ENCODE assay signal across 9 cellular contexts in the genomic region with DNA sequence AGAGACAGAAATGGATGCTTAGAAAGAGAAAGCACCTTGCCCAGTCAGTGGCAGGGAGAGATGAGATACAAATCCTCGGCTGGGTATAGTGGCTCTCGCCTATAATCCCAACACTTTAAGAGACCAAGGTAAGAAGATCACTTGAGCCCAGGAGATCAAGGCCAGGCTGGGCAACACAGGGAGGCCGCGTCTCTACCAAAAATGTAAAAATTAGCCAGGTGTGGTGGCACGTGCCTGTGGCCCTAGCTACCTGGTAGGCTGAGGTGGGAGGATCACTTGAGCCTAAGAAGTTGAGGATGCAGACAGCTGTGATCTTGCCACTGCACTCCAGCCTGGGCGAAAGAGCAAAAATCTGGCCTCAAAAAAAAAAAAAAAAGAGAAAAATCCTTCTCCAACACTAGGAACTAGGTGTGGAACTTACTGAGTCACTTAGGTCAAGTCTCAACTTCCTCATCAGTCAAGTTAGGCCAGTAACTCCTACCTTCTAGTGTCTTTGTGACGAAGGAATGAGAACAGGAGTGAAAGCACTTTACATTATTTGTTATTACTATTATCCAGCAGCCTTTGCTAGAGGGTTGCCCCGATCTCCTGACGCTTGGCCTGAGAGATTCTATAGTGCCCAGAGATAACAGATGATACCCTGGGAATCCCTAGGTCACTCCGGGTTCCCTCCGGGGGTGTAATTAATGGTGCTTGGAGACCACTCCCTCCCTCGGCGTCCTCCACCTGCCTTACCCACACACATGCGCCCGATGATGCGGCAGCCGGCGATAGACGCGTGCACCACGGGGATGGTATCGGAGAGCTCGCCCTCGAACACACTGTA. TPM values are rescaled to one million over a fixed set of nuclear protein-coding genes. Genes with fewer than 3 reads are reported as not detected.
DNase-seq lines count a peak whose midpoint lies in the region; ATAC-seq, FAIRE-seq and TF ChIP-seq lines count a peak whose summit lies in the region.
"Had no signal": no experiment of that assay in that cellular context is flagged by ENCODE, and none has a peak within 500 bp of the region (broad histone marks: within the 10 kb centered on the region; RNA-seq: fewer than 3 reads in every experiment).

No MANE protein-coding gene starts in this region.

- POLR2A ChIA-PET in GM12878 (lab: Charles Lee) = interaction anchor here (0.6 to 0.7 kb wide), 2 partner anchors 1491 to 1591 kb away, joined by 3 read pairs; no protein-coding TSS in a partner anchor

- FAIRE-seq in GM12891 (lab: Jason Lieb, UNC) (peak; percentile 31), GM12878 (lab: Jason Lieb, UNC) (peak; percentile 56)

- H4K20me1 ChIP-seq in KMS-11 (ENCODE audit: insufficient read depth) (no peaks in the 10 kb centered on the region), GM12878 (ENCODE audit: control insufficient read depth, insufficient read depth) (peaks cover 6% of the 10 kb centered on the region; the same call in 1 of the 2 replicates)

- ATAC-seq in GM12878 = peak; percentile 14
- peak; percentile 16 to 34 for ATAC-seq in lower lobe of right lung
- ATAC-seq in GM19328 (IDR thresholded peaks at IDR 0.05; ENCODE audit: unreplicated experiment) = no peak

- RAD21 ChIA-PET in GM12878 (lab: Charles Lee; ENCODE audit: unreplicated experiment) = interaction anchor here (0.7 to 1.4 kb wide), 4 partner anchors 18 to 138 kb away, joined by 3 to 8 read pairs (median 4); no protein-coding TSS in a partner anchor

- H2AFZ ChIP-seq in KMS-11 (ENCODE audit: low read depth) = peak overlapping the region; percentile 99
- peak overlapping the region; percentile 96; the same call in 1 of the 2 replicates for H2AFZ ChIP-seq in GM12878 (ENCODE audit: control insufficient read depth, low read depth, low read length)

- CTCF ChIA-PET in GM12878 (lab: Yijun Ruan, JAX) = interaction anchor here (0.6 to 3.4 kb wide), 5 partner anchors 11 to 187 kb away, joined by 3 to 14 read pairs (median 3); no protein-coding TSS in a partner anchor

- DNase-seq in GM12891 (ENCODE audit: insufficient read length, low spot score) (no peak), GM12878 (ENCODE audit: low read depth, low spot score) (no peak), lower lobe of right lung (no peak), uterus (no peak), NCI-H82 treated with DMSO at 0.1 percent for 48 hours (lab: John Stamatoyannopoulos, UW; ENCODE audit: unreplicated experiment) (no peak), germinal center (ENCODE audit: low spot score) (no peak)

- peak overlapping the region; percentile 38 for H3K4me3 ChIP-seq in KMS-11 (IDR thresholded peaks at IDR 0.05; ENCODE audit: insufficient read depth, low read depth, low read length)
- peak overlapping the region; percentile 100 for H3K4me3 ChIP-seq in GM12878
- peak overlapping the region; percentile 99 for H3K4me3 ChIP-seq in lower lobe of right lung
- H3K4me3 ChIP-seq in uterus = peak overlapping the region; percentile 71 to 76

- H3K79me2 ChIP-seq in KMS-11 (ENCODE audit: insufficient read depth, low read depth) (peaks cover 33% of the 10 kb centered on the region), GM12878 (ENCODE audit: control insufficient read depth, insufficient read depth, low read length) (peaks cover 24% of the 10 kb centered on the region)

- intact Hi-C loops in GM12878 (cut with micrococcal nuclease; ENCODE audit: unreplicated experiment) = no loop called here
- intact Hi-C loops in lower lobe of right lung (cut with DNase I) = no loop called here
- intact Hi-C loops in uterus (cut with DNase I; ENCODE audit: low total_unique reads) = no loop called here

- in situ Hi-C loops in GM12878 (cut with MboI) = no loop called here

- TSS peak; percentile 80 for BruUV-seq in GM12878 (replicated peaks; lab: Mats Ljungman, UMichigan)

- no peaks in the 10 kb centered on the region; the same call in 1 of the 2 replicates for H3K27me3 ChIP-seq in KMS-11 (ENCODE audit: insufficient read depth, low read depth)
- no peaks in the 10 kb centered on the region for H3K27me3 ChIP-seq in GM12878 (replicated peaks in 1 of 2; ENCODE audit: control insufficient read depth in 2 of 2, insufficient read depth in 2 of 2, low read length in 1 of 2)
- H3K27me3 ChIP-seq in lower lobe of right lung (ENCODE audit: low read depth) = no peaks in the 10 kb centered on the region
- no peaks in the 10 kb centered on the region for H3K27me3 ChIP-seq in uterus

- no peak for TF ChIP-seq RAD21 in GM12878 (IDR thresholded peaks at IDR 0.05; ENCODE audit: insufficient read depth, low read depth, low read length)

- H3K4me2 ChIP-seq in KMS-11 (peak overlapping the region; percentile 91), GM12878 (ENCODE audit: control insufficient read depth, insufficient read depth) (peak overlapping the region; percentile 66)

- TF ChIP-seq EP300 in GM12878 (IDR thresholded peaks at IDR 0.05; ENCODE audit: borderline replicate concordance in 1 of 2, control insufficient read depth in 1 of 2, low read depth in 2 of 2, low read length in 2 of 2) = no peak

- H3K9ac ChIP-seq in KMS-11 (peak overlapping the region; percentile 83), GM12878 (ENCODE audit: control insufficient read depth, insufficient read depth, low read length) (peak overlapping the region; percentile 84)

- H3K36me3 ChIP-seq in KMS-11 (ENCODE audit: insufficient read depth) (peaks cover 22% of the 10 kb centered on the region; the same call in 1 of the 2 replicates), GM12878 (ENCODE audit: control insufficient read depth in 2 of 2, insufficient read depth in 2 of 2, low read length in 1 of 2) (peaks cover 11 to 15% of the 10 kb centered on the region in 2 experiments), lower lobe of right lung (peaks cover 32% of the 10 kb centered on the region), uterus (no peaks in the 10 kb centered on the region)

- SMC1A ChIA-PET in GM12878 (lab: Charles Lee; ENCODE audit: uncharacterized antibody, unreplicated experiment) = interaction anchor here (1.6 kb wide), 1 partner anchor 137 kb away, joined by 6 read pairs; the partner anchor contains the start of gene EDEM2

- no peaks in the 10 kb centered on the region for H3K9me3 ChIP-seq in GM12878 (replicated peaks; ENCODE audit: control insufficient read depth, insufficient read depth, low read length)
- no peaks in the 10 kb centered on the region for H3K9me3 ChIP-seq in lower lobe of right lung
- no peaks in the 10 kb centered on the region for H3K9me3 ChIP-seq in uterus

- no peak for TF ChIP-seq POLR2A in GM12891 (IDR thresholded peaks at IDR 0.05; ENCODE audit: low read depth, low read length)
- TF ChIP-seq POLR2A in GM12878 (IDR thresholded peaks at IDR 0.05; ENCODE audit: low read depth, low read length) = no peak
- TF ChIP-seq POLR2A in uterus (IDR thresholded peaks at IDR 0.05) = no peak

- H3K4me1 ChIP-seq in KMS-11 (ENCODE audit: low read depth, poor library complexity, severe bottlenecking) = peaks cover 16% of the 10 kb centered on the region
- peaks cover 3% of the 10 kb centered on the region; the same call in 1 of the 2 replicates for H3K4me1 ChIP-seq in GM12878 (ENCODE audit: control insufficient read depth, insufficient read depth, low read length)
- H3K4me1 ChIP-seq in lower lobe of right lung = peaks cover 24% of the 10 kb centered on the region
- peaks cover 7 to 9% of the 10 kb centered on the region in 2 donors for H3K4me1 ChIP-seq in uterus

- TF ChIP-seq CTCF in KMS-11 (conservative IDR thresholded peaks at IDR 0.05; ENCODE audit: low read depth, low read length) (no peak), GM12878 (IDR thresholded peaks at IDR 0.05 in 2 of 3, conservative IDR thresholded peaks at IDR 0.05 in 1 of 3; ENCODE audit: control insufficient read depth in 2 of 3, extremely low read depth in 1 of 3, insufficient read depth in 1 of 3, low read depth in 3 of 3, low read length in 3 of 3) (no peak), lower lobe of right lung (IDR thresholded peaks at IDR 0.05) (no peak), uterus (IDR thresholded peaks at IDR 0.05) (no peak)

- H3K27ac ChIP-seq in KMS-11 (peak overlapping the region; percentile 46; the same call in 1 of the 2 replicates), GM12878 (ENCODE audit: control insufficient read depth, insufficient read depth) (peak overlapping the region; percentile 49), lower lobe of right lung (peak overlapping the region; percentile 85), uterus (peak overlapping the region; percentile 75 to 84)

- 12% methylated on average over 24 of the region's 24 CpGs for WGBS in GM12878 (ENCODE audit: insufficient coverage, insufficient replicate concordance, low lambda C conversion rate, missing lambda C conversion rate)

RNA-seq across cellular contexts. Expression of gene EIF6, which starts 0.9 kb away (rescaled TPM):
- 88.4 TPM for polyA plus RNA-seq in GM12891 (2012; ENCODE audit: low read depth, missing spikeins)
- total RNA-seq in GM12878 (2013; cell fraction: nucleolus; rRNA removed) = 28.7 and 28.9 TPM in 2 replicates
- total RNA-seq in GM12878 (2014; rRNA removed) (189 and 194 TPM in 2 replicates), GM12878 (2014; rRNA removed; fragmentation: Illumina TruSeq; extraction: Trizol) (120 and 127 TPM in 2 replicates), GM12878 (2021) (163 and 168 TPM in 2 replicates), lower lobe of right lung (72.6 TPM), uterus (10 to 100 TPM; 33.8 to 80.9 (median 66.8) TPM)
- 83.6 TPM for polyA plus RNA-seq in GM12878 (2011; ENCODE audit: low read depth)
- polyA plus RNA-seq in GM12878 (2011; rRNA removed) (91.4 and 179 TPM in 2 replicates), GM12878 (2014; fragmentation: Illumina TruSeq; extraction: Trizol) (88.4 and 164 TPM in 2 replicates), GM12878 (2014; fragmentation: Nextera tagmentation; extraction: Ambion mirVana) (100 to 1,000 TPM; 405 to 607 TPM), GM12878 (2014; rRNA removed) (204 and 214 TPM in 2 replicates), GM12878 (2016; fragmentation: Nextera tagmentation; extraction: Ambion mirVana) (100 to 1,000 TPM; 256 to 277 TPM)
- polyA plus RNA-seq in GM12878 (2011; cell fraction: cytosol; rRNA removed) = 259 and 394 TPM in 2 replicates
- 240 and 253 TPM in 2 replicates for polyA plus RNA-seq in GM12878 (2011; cell fraction: nucleus; rRNA removed)
- 92.0 and 97.7 TPM in 2 replicates for polyA plus RNA-seq in GM12878 (2012)
- 121 and 171 TPM in 2 replicates for polyA minus RNA-seq in GM12878 (2011; rRNA and poly(A)+ RNA removed)
- 35.1 and 47.9 TPM in 2 replicates for polyA minus RNA-seq in GM12878 (2011; cell fraction: cytosol; rRNA and poly(A)+ RNA removed)
- polyA minus RNA-seq in GM12878 (2011; cell fraction: nucleus; rRNA and poly(A)+ RNA removed) = 25.6 and 46.9 TPM in 2 replicates

RNA-seq across cellular contexts. Expression of gene MMP24OS, which starts 5.7 kb away (rescaled TPM):
- polyA plus RNA-seq in GM12891 (2012; ENCODE audit: low read depth, missing spikeins) = 31.0 TPM
- 68.0 and 70.0 TPM in 2 replicates for total RNA-seq in GM12878 (2013; cell fraction: nucleolus; rRNA removed)
- total RNA-seq in GM12878 (2014; rRNA removed) = 9.6 and 10.7 TPM in 2 replicates
- total RNA-seq in GM12878 (2014; rRNA removed; fragmentation: Illumina TruSeq; extraction: Trizol) = 6.2 and 7.1 TPM in 2 replicates
- total RNA-seq in GM12878 (2021) = 30.9 and 31.4 TPM in 2 replicates
- 9.2 TPM for polyA plus RNA-seq in GM12878 (2011; ENCODE audit: low read depth)
- 9.6 and 12.3 TPM in 2 replicates for polyA plus RNA-seq in GM12878 (2011; rRNA removed)
- 16.2 and 16.5 TPM in 2 replicates for polyA plus RNA-seq in GM12878 (2011; cell fraction: cytosol; rRNA removed)
- 31.7 and 36.4 TPM in 2 replicates for polyA plus RNA-seq in GM12878 (2011; cell fraction: nucleus; rRNA removed)
- polyA plus RNA-seq in GM12878 (2012) = 31.3 and 32.3 TPM in 2 replicates
- 3.4 and 9.1 TPM in 2 replicates for polyA plus RNA-seq in GM12878 (2014; fragmentation: Illumina TruSeq; extraction: Trizol)
- polyA plus RNA-seq in GM12878 (2014; fragmentation: Nextera tagmentation; extraction: Ambion mirVana) = 1 to 10 TPM; 2.0 to 3.6 TPM
- 25.8 and 27.9 TPM in 2 replicates for polyA plus RNA-seq in GM12878 (2014; rRNA removed)
- polyA plus RNA-seq in GM12878 (2016; fragmentation: Nextera tagmentation; extraction: Ambion mirVana) = 10 to 100 TPM; 18.3 to 20.0 TPM
- polyA minus RNA-seq in GM12878 (2011; rRNA and poly(A)+ RNA removed) = 10.9 and 26.3 TPM in 2 replicates
- polyA minus RNA-seq in GM12878 (2011; cell fraction: cytosol; rRNA and poly(A)+ RNA removed) = 12.2 and 16.9 TPM in 2 replicates
- 35.1 and 46.4 TPM in 2 replicates for polyA minus RNA-seq in GM12878 (2011; cell fraction: nucleus; rRNA and poly(A)+ RNA removed)
- 78.7 TPM for total RNA-seq in lower lobe of right lung
- 10 to 100 TPM in 3 of 4 donors, 1 to 10 TPM in 1; 8.8 to 67.8 (median 18.1) TPM for total RNA-seq in uterus

RNA-seq across cellular contexts. Expression of gene FAM83C, which starts 8.6 kb away (rescaled TPM):
- polyA plus RNA-seq in GM12891 (2012; ENCODE audit: low read depth, missing spikeins) = 0.06 TPM
- not detected in 2 replicates for total RNA-seq in GM12878 (2013; cell fraction: nucleolus; rRNA removed)
- not detected in 2 replicates for total RNA-seq in GM12878 (2014; rRNA removed)
- total RNA-seq in GM12878 (2014; rRNA removed; fragmentation: Illumina TruSeq; extraction: Trizol) = not detected in 2 replicates
- not detected in 2 replicates for total RNA-seq in GM12878 (2021)
- not detected for polyA plus RNA-seq in GM12878 (2011; ENCODE audit: low read depth)
- not detected in 2 replicates for polyA plus RNA-seq in GM12878 (2011; rRNA removed)
- polyA plus RNA-seq in GM12878 (2011; cell fraction: cytosol; rRNA removed) = not detected in 2 replicates
- polyA plus RNA-seq in GM12878 (2011; cell fraction: nucleus; rRNA removed) = not detected in 2 replicates
- polyA plus RNA-seq in GM12878 (2012) = 0.05 TPM in 1 of 2 replicates, not detected in the other
- not detected in 2 replicates for polyA plus RNA-seq in GM12878 (2014; fragmentation: Illumina TruSeq; extraction: Trizol)
- not detected for polyA plus RNA-seq in GM12878 (2014; fragmentation: Nextera tagmentation; extraction: Ambion mirVana)
- polyA plus RNA-seq in GM12878 (2014; rRNA removed) = not detected in 2 replicates
- not detected for polyA plus RNA-seq in GM12878 (2016; fragmentation: Nextera tagmentation; extraction: Ambion mirVana)
- polyA minus RNA-seq in GM12878 (2011; rRNA and poly(A)+ RNA removed) = not detected in 2 replicates
- polyA minus RNA-seq in GM12878 (2011; cell fraction: cytosol; rRNA and poly(A)+ RNA removed) = not detected in 2 replicates
- not detected in 2 replicates for polyA minus RNA-seq in GM12878 (2011; cell fraction: nucleus; rRNA and poly(A)+ RNA removed)
- not detected for total RNA-seq in lower lobe of right lung
- not detected for total RNA-seq in uterus
- total RNA-seq: T-helper 2 cell treated with Interferon-gamma antibody and Interleukin-4, amounts not matched to agents 100 ng/mL and 5 ng/mL, for 36 hours had no signal

RNA-seq across cellular contexts. Expression of gene MMP24, which starts 57.2 kb away (rescaled TPM):
- polyA plus RNA-seq in GM12891 (2012; ENCODE audit: low read depth, missing spikeins) = 0.17 TPM
- total RNA-seq in GM12878 (2013; cell fraction: nucleolus; rRNA removed) = not detected in 2 replicates
- total RNA-seq in GM12878 (2014; rRNA removed) (not detected in 2 replicates), GM12878 (2014; rRNA removed; fragmentation: Illumina TruSeq; extraction: Trizol) (not detected in 2 replicates), GM12878 (2021) (not detected in 2 replicates), lower lobe of right lung (5.3 TPM), uterus (1 to 10 TPM in 3 of 4 donors, under 1 TPM in 1; 0.51 to 2.6 (median 2.0) TPM)
- polyA plus RNA-seq in GM12878 (2011; ENCODE audit: low read depth) = 0.12 TPM
- polyA plus RNA-seq in GM12878 (2011; rRNA removed) (0.01 TPM in 1 of 2 replicates, not detected in the other), GM12878 (2014; fragmentation: Illumina TruSeq; extraction: Trizol) (0.01 TPM in 1 of 2 replicates, not detected in the other), GM12878 (2014; fragmentation: Nextera tagmentation; extraction: Ambion mirVana) (under 1 TPM; 0.02 to 0.04 TPM), GM12878 (2014; rRNA removed) (0.03 TPM in 1 of 2 replicates, not detected in the other), GM12878 (2016; fragmentation: Nextera tagmentation; extraction: Ambion mirVana) (under 1 TPM; 0.06 to 0.11 TPM)
- not detected in 2 replicates for polyA plus RNA-seq in GM12878 (2011; cell fraction: cytosol; rRNA removed)
- not detected in 2 replicates for polyA plus RNA-seq in GM12878 (2011; cell fraction: nucleus; rRNA removed)
- 0.21 and 0.27 TPM in 2 replicates for polyA plus RNA-seq in GM12878 (2012)
- not detected in 2 replicates for polyA minus RNA-seq in GM12878 (2011; rRNA and poly(A)+ RNA removed)
- polyA minus RNA-seq in GM12878 (2011; cell fraction: cytosol; rRNA and poly(A)+ RNA removed) = not detected in 2 replicates
- polyA minus RNA-seq in GM12878 (2011; cell fraction: nucleus; rRNA and poly(A)+ RNA removed) = not detected in 2 replicates
- total RNA-seq: T-helper 2 cell treated with Interferon-gamma antibody and Interleukin-4, amounts not matched to agents 100 ng/mL and 5 ng/mL, for 36 hours had no signal

Comparison
In these comparisons a context has a peak if more than half of its experiments do, and no peak if none do; other contexts are left out.
1. H3K4me3 ChIP-seq: peak in every context shown above with its lines; median percentile 100 in GM12878; 99 in lower lobe of right lung; 74 in uterus; 38 in KMS-11.